ENCODE assay signal across 11 cellular contexts in genomic region chr18:159933-160332, GRCh38. TPM values are rescaled to one million over a fixed set of nuclear protein-coding genes. Genes with fewer than 3 reads are reported as not detected.
DNase-seq lines count a peak whose midpoint lies in the region; ATAC-seq, FAIRE-seq and TF ChIP-seq lines count a peak whose summit lies in the region.
"Had no signal": no experiment of that assay in that cellular context is flagged by ENCODE, and none has a peak within 500 bp of the region (broad histone marks: within the 10 kb centered on the region; RNA-seq: fewer than 3 reads in every experiment).

No MANE protein-coding gene starts in this region.

- intact Hi-C loops in CD4-positive, alpha-beta T cell (cut with DNase I, micrococcal nuclease): loop anchor here (2.0 to 5.0 kb wide), 2 partner anchors 48 to 49 kb away; no protein-coding TSS in a partner anchor
- intact Hi-C loops in K562 (cut with micrococcal nuclease): loop anchor here (5.0 kb wide), 2 partner anchors 48 to 107 kb away; partner anchors contain the start of gene THOC1

- no peak overlapping the region for H3K27ac ChIP-seq in CD4-positive, alpha-beta T cell (ENCODE audit: low read depth, low read length)
- peak overlapping the region; percentile 94; the same call in 1 of the 3 replicates for H3K27ac ChIP-seq in K562 (ENCODE audit: extremely low read depth, low read depth, low read length)

- peaks cover 19 to 25% of the 10 kb centered on the region in 2 experiments; a peak in 4 of 5 replicates for H3K4me1 ChIP-seq in K562 (replicated peaks in 1 of 2; ENCODE audit: control insufficient read depth in 2 of 2, insufficient read depth in 2 of 2, low read length in 2 of 2)

- no peaks in the 10 kb centered on the region for H3K9me1 ChIP-seq in K562 (ENCODE audit: control insufficient read depth, insufficient read depth, low read length)

- H3K9me3 Mint-ChIP-seq in CD4-positive, alpha-beta T cell: no peaks in the 10 kb centered on the region
- H3K9me3 Mint-ChIP-seq in IgD-negative memory B cell: no peaks in the 10 kb centered on the region
- no peaks in the 10 kb centered on the region for H3K9me3 Mint-ChIP-seq in naive thymus-derived CD8-positive, alpha-beta T cell

- peaks cover 45% of the 10 kb centered on the region for H3K36me3 ChIP-seq in K562 (ENCODE audit: control insufficient read depth, insufficient read depth, low read length)

- H3K27ac Mint-ChIP-seq in CD4-positive, alpha-beta T cell: peak overlapping the region; percentile 95
- peak overlapping the region in 1 of 3 donors; percentile 83 for H3K27ac Mint-ChIP-seq in IgD-negative memory B cell
- H3K27ac Mint-ChIP-seq in naive thymus-derived CD8-positive, alpha-beta T cell: peak overlapping the region in 9 of 10 donors; percentile 76 to 97 (median 94)

- CTCF ChIA-PET in CD4-positive, alpha-beta T cell (lab: Charles Lee): interaction anchor here (1.1 kb wide), 1 partner anchor 108 kb away, joined by 3 read pairs; the partner anchor contains the start of gene THOC1
- CTCF ChIA-PET in K562 (lab: Yijun Ruan, JAX; ENCODE audit: low intra/inter-chr PET ratio) (no interaction called here), HEK293T (lab: Yijun Ruan, JAX) (no interaction called here)

- no peak for TF ChIP-seq EP300 in K562 (IDR thresholded peaks at IDR 0.05; ENCODE audit: low read length)

- peaks cover 60% of the 10 kb centered on the region for H3K79me2 ChIP-seq in K562 (ENCODE audit: control insufficient read depth, insufficient read depth, low read length)

- no peak for ATAC-seq in CD4-positive, alpha-beta T cell (ENCODE audit: poor library complexity)
- ATAC-seq in K562: no peak
- no peak for ATAC-seq in naive thymus-derived CD8-positive, alpha-beta T cell
- no peak for ATAC-seq in HG03354 (IDR thresholded peaks at IDR 0.05; ENCODE audit: poor library complexity, severe bottlenecking, unreplicated experiment)

- BruUV-seq in K562 (replicated peaks; lab: Mats Ljungman, UMichigan): no TSS peak

- peak overlapping the region in 1 of 2 experiments; percentile 69; a peak in 3 of 4 replicates for H3K9ac ChIP-seq in K562 (ENCODE audit: insufficient read depth in 1 of 2, low read depth in 2 of 2, low read length in 2 of 2)

- TF ChIP-seq POLR2A in K562 (conservative IDR thresholded peaks at IDR 0.05): no peak

- H3K27me3 ChIP-seq in CD4-positive, alpha-beta T cell (ENCODE audit: control insufficient read depth, insufficient read depth, low read length): no peaks in the 10 kb centered on the region
- H3K27me3 ChIP-seq in K562 (ENCODE audit: control insufficient read depth in 2 of 2, insufficient read depth in 2 of 2, low read length in 2 of 2): no peaks in the 10 kb centered on the region

- no peak overlapping the region for H2AFZ ChIP-seq in K562 (ENCODE audit: low read depth, low read length)

- H4K20me1 ChIP-seq in K562 (replicated peaks; ENCODE audit: control insufficient read depth, insufficient read depth, low read length): peaks cover 7% of the 10 kb centered on the region; the same call in 1 of the 2 replicates

- peaks cover 43% of the 10 kb centered on the region for H3K4me1 Mint-ChIP-seq in CD4-positive, alpha-beta T cell (ENCODE audit: low read depth)
- peaks cover 21 to 29% (median 24%) of the 10 kb centered on the region in 3 donors for H3K4me1 Mint-ChIP-seq in IgD-negative memory B cell
- peaks cover 15 to 40% (median 39%) of the 10 kb centered on the region in 4 donors for H3K4me1 Mint-ChIP-seq in naive thymus-derived CD8-positive, alpha-beta T cell

- peaks cover 34% of the 10 kb centered on the region for H3K36me3 Mint-ChIP-seq in CD4-positive, alpha-beta T cell (ENCODE audit: low read depth)
- H3K36me3 Mint-ChIP-seq in IgD-negative memory B cell: peaks cover 2% of the 10 kb centered on the region
- H3K36me3 Mint-ChIP-seq in naive thymus-derived CD8-positive, alpha-beta T cell: peaks cover 0 to 23% (median 4%) of the 10 kb centered on the region in 3 donors

- no peak for TF ChIP-seq RAD21 in K562 (CRISPR knock-in tag; conservative IDR thresholded peaks at IDR 0.05 in 1 of 2, IDR thresholded peaks at IDR 0.05 in 1 of 2)

- DNase-seq in CD4-positive, alpha-beta T cell: no peak
- DNase-seq in K562 (ENCODE audit: extremely low read depth in 1 of 4, low spot score in 3 of 4) (no peak), HEK293T (ENCODE audit: extremely low spot score) (no peak), germinal center (ENCODE audit: low spot score) (no peak)
- DNase-seq in naive thymus-derived CD8-positive, alpha-beta T cell: no peak
- DNase-seq in activated CD8-positive, alpha-beta memory T cell treated with anti-CD3 and anti-CD28 coated beads, Interleukin-2, amount 50 U/mL, for 48 hours: no peak
- DNase-seq: nucleus accumbens, SIG-M5 had no signal

- H3K4me3 Mint-ChIP-seq in CD4-positive, alpha-beta T cell: peak overlapping the region; percentile 97
- H3K4me3 Mint-ChIP-seq in IgD-negative memory B cell: peak overlapping the region; percentile 88 to 96 (median 92)
- peak overlapping the region; percentile 87 to 98 (median 93) for H3K4me3 Mint-ChIP-seq in naive thymus-derived CD8-positive, alpha-beta T cell

- peak overlapping the region; percentile 96 for H3K4me2 ChIP-seq in K562 (ENCODE audit: insufficient read depth, low read length)

- H3K27me3 Mint-ChIP-seq in CD4-positive, alpha-beta T cell: no peaks in the 10 kb centered on the region
- peaks cover 2% of the 10 kb centered on the region for H3K27me3 Mint-ChIP-seq in IgD-negative memory B cell
- H3K27me3 Mint-ChIP-seq in naive thymus-derived CD8-positive, alpha-beta T cell: no peaks in the 10 kb centered on the region

- FAIRE-seq in K562 (lab: Jason Lieb, UNC): no peak
- FAIRE-seq: G401.6 had no signal

- no peak for TF ChIP-seq CTCF in CD4-positive, alpha-beta T cell (IDR thresholded peaks at IDR 0.05)
- no peak for TF ChIP-seq CTCF in K562 (IDR thresholded peaks at IDR 0.05 in 2 of 3, conservative IDR thresholded peaks at IDR 0.05 in 1 of 3; ENCODE audit: insufficient read depth in 2 of 3, low read depth in 1 of 3, low read length in 3 of 3)

- WGBS in K562 (ENCODE audit: insufficient coverage, low coverage, missing lambda C conversion rate): 77% methylated on average over 15 of the region's 15 CpGs

- in situ Hi-C loops in K562 (cut with MboI): no loop called here

- H3K9me3 ChIP-seq in CD4-positive, alpha-beta T cell (ENCODE audit: control insufficient read depth, low read length): no peaks in the 10 kb centered on the region
- H3K9me3 ChIP-seq in K562 (replicated peaks; ENCODE audit: control insufficient read depth, insufficient read depth, low read depth, low read length): no peaks in the 10 kb centered on the region

- H3K4me3 ChIP-seq in K562: peak overlapping the region; percentile 97

- POLR2A ChIA-PET in CD4-positive, alpha-beta T cell (lab: Charles Lee): interaction anchor here (5.6 kb wide), 1 partner anchor 108 kb away, joined by 51 read pairs; the partner anchor contains the start of gene THOC1
- POLR2A ChIA-PET in K562 (lab: Yijun Ruan, JAX) (interaction anchor here (0.7 to 3.8 kb wide), 5 partner anchors 12 to 550 kb away, joined by 3 to 23 read pairs (median 3); no protein-coding TSS in a partner anchor), HEK293T (lab: Yijun Ruan, JAX) (no interaction called here)
- POLR2A ChIA-PET in naive thymus-derived CD8-positive, alpha-beta T cell (lab: Charles Lee): interaction anchor here (1.6 kb wide), 1 partner anchor 108 kb away, joined by 5 read pairs; the partner anchor contains the start of gene THOC1

TF ChIP-seq in K562, 482 proteins besides CTCF, POLR2A, EP300 and RAD21 (continues in another document):
- TF ChIP-seq RFX5 (IDR thresholded peaks at IDR 0.05; ENCODE audit: low read depth, low read length) (no peak), ZC3H8 (IDR thresholded peaks at IDR 0.05) (no peak), ZNF561 (CRISPR knock-in tag; conservative IDR thresholded peaks at IDR 0.05) (no peak)

TF ChIP-seq in HEK293T, 16 proteins besides CTCF, POLR2A, EP300 and RAD21 (continues in another document):
- TF ChIP-seq FOXM1 (IDR thresholded peaks at IDR 0.05; ENCODE audit: borderline replicate concordance) (no peak), ELF4 (IDR thresholded peaks at IDR 0.05) (no peak), L3MBTL2 (conservative IDR thresholded peaks at IDR 0.05) (no peak), SUZ12 (IDR thresholded peaks at IDR 0.05) (no peak), FOXA1 (IDR thresholded peaks at IDR 0.05) (no peak), ARNT (IDR thresholded peaks at IDR 0.05) (no peak), NFRKB (IDR thresholded peaks at IDR 0.05) (no peak), FOXK2 (IDR thresholded peaks at IDR 0.05) (no peak), PKNOX1 (IDR thresholded peaks at IDR 0.05) (no peak)

RNA-seq across cellular contexts. Expression of gene USP14, which starts 1.6 kb away (rescaled TPM):
- total RNA-seq in CD4-positive, alpha-beta T cell: 10 to 100 TPM; 51.3 to 56.2 TPM
- 28.8 TPM for polyA plus RNA-seq in IgD-negative memory B cell
- 31.1 and 120 TPM in 2 replicates for total RNA-seq in K562 (2011; cell fraction: chromatin; rRNA removed; ENCODE audit: low replicate concordance)
- total RNA-seq in K562 (2011; cell fraction: nucleolus; rRNA removed): 14.7 and 20.5 TPM in 2 replicates
- total RNA-seq in K562 (2011; cell fraction: nucleoplasm; rRNA removed): 38.9 and 53.7 TPM in 2 replicates
- 18.7 and 20.5 TPM in 2 replicates for total RNA-seq in K562 (2014; rRNA removed)
- total RNA-seq in K562 (2014; rRNA removed; fragmentation: Illumina TruSeq; extraction: Trizol): 34.3 and 37.5 TPM in 2 replicates
- 25.7 and 28.3 TPM in 2 replicates for total RNA-seq in K562 (2015; rRNA removed; fragmentation: Illumina TruSeq; extraction: Trizol)
- total RNA-seq in K562 (2021): 114 and 122 TPM in 2 replicates
- polyA plus RNA-seq in K562 (2011; rRNA removed): 56.5 and 63.9 TPM in 2 replicates
- 10.5 and 22.7 TPM in 2 replicates for polyA plus RNA-seq in K562 (2011; cell fraction: cytosol; rRNA removed)
- 24.4 and 57.0 TPM in 2 replicates for polyA plus RNA-seq in K562 (2011; cell fraction: nucleus; rRNA removed)
- polyA plus RNA-seq in K562 (2012): 63.7 and 85.9 TPM in 2 replicates
- polyA plus RNA-seq in K562 (2014; fragmentation: Illumina TruSeq; extraction: Trizol): 124 and 129 TPM in 2 replicates
- 10 to 100 TPM; 34.4 to 40.3 TPM for polyA plus RNA-seq in K562 (2014; fragmentation: Nextera tagmentation; extraction: Ambion mirVana)
- polyA plus RNA-seq in K562 (2014; rRNA removed): 44.6 and 67.2 TPM in 2 replicates
- 35.5 and 64.2 TPM in 2 replicates for polyA minus RNA-seq in K562 (2011; rRNA and poly(A)+ RNA removed)
- polyA minus RNA-seq in K562 (2011; cell fraction: cytosol; rRNA and poly(A)+ RNA removed): 51.2 and 61.3 TPM in 2 replicates
- 13.6 and 32.7 TPM in 2 replicates for polyA minus RNA-seq in K562 (2011; cell fraction: nucleus; rRNA and poly(A)+ RNA removed)
- total RNA-seq in naive thymus-derived CD8-positive, alpha-beta T cell: 10 to 100 TPM; 49.3 to 58.8 TPM
- 10 to 100 TPM; 38.0 to 39.0 (median 38.9) TPM for polyA plus RNA-seq in naive thymus-derived CD8-positive, alpha-beta T cell
